In genomic region chr3:24519368-24520100, GRCh38 we compare ENCODE assay signal across 1 cellular context.
A peak's percentile ranks its signal among the peaks of the same experiment; 100 is the strongest.
TF ChIP-seq lines count a peak whose summit lies in the region.

No MANE protein-coding gene starts in this region.

TF ChIP-seq in HepG2, 621 proteins besides CTCF, POLR2A, EP300 and RAD21 (continued from another document and continues in another):
- TF ChIP-seq ZSCAN9 (CRISPR knock-in tag; IDR thresholded peaks at IDR 0.05; ENCODE audit: borderline replicate concordance): no peak
- no peak for TF ChIP-seq CENPT (CRISPR knock-in tag; IDR thresholded peaks at IDR 0.05; ENCODE audit: low read depth)
- no peak for TF ChIP-seq NCOA5 (CRISPR knock-in tag; IDR thresholded peaks at IDR 0.05)
- no peak for TF ChIP-seq ZNF597 (CRISPR knock-in tag; IDR thresholded peaks at IDR 0.05)
- TF ChIP-seq JUND (CRISPR knock-in tag; IDR thresholded peaks at IDR 0.05): no peak
- TF ChIP-seq ZBTB44 (CRISPR knock-in tag; IDR thresholded peaks at IDR 0.05): no peak
- TF ChIP-seq KAT7 (CRISPR knock-in tag; IDR thresholded peaks at IDR 0.05; ENCODE audit: borderline replicate concordance): no peak
- no peak for TF ChIP-seq ZSCAN22 (CRISPR knock-in tag; IDR thresholded peaks at IDR 0.05)
- peak; percentile 26; the same call in 1 of the 2 replicates for TF ChIP-seq KMT2A (CRISPR knock-in tag; IDR thresholded peaks at IDR 0.05)
- no peak for TF ChIP-seq HMG20B (CRISPR knock-in tag; conservative IDR thresholded peaks at IDR 0.05)
- TF ChIP-seq ZBTB40 (IDR thresholded peaks at IDR 0.05): no peak
- TF ChIP-seq ZBTB40 (CRISPR knock-in tag; IDR thresholded peaks at IDR 0.05): no peak
- TF ChIP-seq ZFP41 (CRISPR knock-in tag; IDR thresholded peaks at IDR 0.05; ENCODE audit: borderline replicate concordance): no peak
- TF ChIP-seq NR3C1 (CRISPR knock-in tag; IDR thresholded peaks at IDR 0.05): no peak
- no peak for TF ChIP-seq SETDB1 (CRISPR knock-in tag; IDR thresholded peaks at IDR 0.05; ENCODE audit: borderline replicate concordance)
- no peak for TF ChIP-seq HOXA9 (CRISPR knock-in tag; IDR thresholded peaks at IDR 0.05; ENCODE audit: borderline replicate concordance)
- no peak for TF ChIP-seq ZNF225 (CRISPR knock-in tag; IDR thresholded peaks at IDR 0.05)
- TF ChIP-seq ZNF816 (CRISPR knock-in tag; IDR thresholded peaks at IDR 0.05; ENCODE audit: borderline replicate concordance): no peak
- TF ChIP-seq POLR2G (IDR thresholded peaks at IDR 0.05; ENCODE audit: low read depth, low read length): no peak
- TF ChIP-seq CHD2 (IDR thresholded peaks at IDR 0.05; ENCODE audit: low read depth, low read length): no peak
- TF ChIP-seq MEIS2 (CRISPR knock-in tag; IDR thresholded peaks at IDR 0.05): no peak
- 0 out of 2 replicates have a peak, but pooled peaks have one; percentile 30 for TF ChIP-seq HNF4A (CRISPR knock-in tag; IDR thresholded peaks at IDR 0.05)
- no peak for TF ChIP-seq EED (CRISPR knock-in tag; IDR thresholded peaks at IDR 0.05)
- no peak for TF ChIP-seq HNF1A (IDR thresholded peaks at IDR 0.05; ENCODE audit: low read depth)
- no peak for TF ChIP-seq HNF1A (CRISPR knock-in tag; IDR thresholded peaks at IDR 0.05; ENCODE audit: borderline replicate concordance)
- TF ChIP-seq ZNF33B (CRISPR knock-in tag; IDR thresholded peaks at IDR 0.05): no peak
- no peak for TF ChIP-seq ZNF142 (CRISPR knock-in tag; IDR thresholded peaks at IDR 0.05)
- no peak for TF ChIP-seq HOXA3 (CRISPR knock-in tag; IDR thresholded peaks at IDR 0.05)
- TF ChIP-seq ZNF784 (CRISPR knock-in tag; IDR thresholded peaks at IDR 0.05; ENCODE audit: borderline replicate concordance): no peak
- no peak for TF ChIP-seq ZSCAN31 (CRISPR knock-in tag; IDR thresholded peaks at IDR 0.05; ENCODE audit: low read depth)
- no peak for TF ChIP-seq PRMT3 (CRISPR knock-in tag; IDR thresholded peaks at IDR 0.05; ENCODE audit: borderline replicate concordance, low read depth)
